Comparison of ENCODE assay signal across 20 cellular contexts in genomic region chr7:129307592-129307991, GRCh38.
DNase-seq lines count a peak whose midpoint lies in the region; ATAC-seq and TF ChIP-seq lines count a peak whose summit lies in the region.
"Had no signal": no experiment of that assay in that cellular context is flagged by ENCODE, and none has a peak within 500 bp of the region (broad histone marks: within the 10 kb centered on the region; RNA-seq: fewer than 3 reads in every experiment).

No MANE protein-coding gene starts in this region.

- DNase-seq in RWPE1 (ENCODE audit: low spot score) (peak; percentile 49), breast epithelium (ENCODE audit: low spot score in 2 of 2) (peak in 1 of 2 donors; percentile 21), foreskin keratinocyte (peak; percentile 94 to 97), AG08396 (ENCODE audit: low spot score) (no peak)
- DNase-seq in activated T-helper 2 cell treated with anti-CD3 and anti-CD28 coated beads, Interferon-gamma antibody, Interleukin-2, Interleukin-4, amounts not matched to agents 10 μg/mL and 5 μg/mL and 100 μg/mL, durations not matched to agents 14 hours and 24 hours and 36 hours (ENCODE audit: low spot score) = no peak
- DNase-seq in effector CD8-positive, alpha-beta T cell (lab: John Stamatoyannopoulos, UW) = no peak
- DNase-seq: ACHN; Calu3; CD4-positive, alpha-beta T cell; NCI-H1092 treated with DMSO at 0.1 percent for 48 hours; NCI-H187 treated with DMSO at 0.1 percent for 48 hours; NCI-H446 treated with DMSO at 0.1 percent for 48 hours; NCI-H82; Peyer's patch; SIG-M5 had no signal

- H3K36me3 ChIP-seq in breast epithelium = no peaks in the 10 kb centered on the region
- H3K36me3 ChIP-seq: HAP-1, MG63, Peyer's patch had no signal

- H3K4me1 Mint-ChIP-seq in activated T-helper 2 cell treated with anti-CD3 and anti-CD28 coated beads, Interferon-gamma antibody, Interleukin-2, Interleukin-4, amounts not matched to agents 10 μg/mL and 5 μg/mL and 100 μg/mL, durations not matched to agents 14 hours and 24 hours and 36 hours (ENCODE audit: low read depth) = no peaks in the 10 kb centered on the region
- H3K4me1 Mint-ChIP-seq: B cell had no signal

- CTCF ChIA-PET in RWPE1 (lab: Yijun Ruan, JAX) = interaction anchor here (0.6 to 1.7 kb wide), 2 partner anchors 36 to 89 kb away, joined by 3 to 6 read pairs; no protein-coding TSS in a partner anchor

- H3K27me3 ChIP-seq in breast epithelium = no peaks in the 10 kb centered on the region
- H3K27me3 ChIP-seq in foreskin keratinocyte = no peaks in the 10 kb centered on the region
- H3K27me3 ChIP-seq: MG63, Peyer's patch had no signal

- H3K27ac ChIP-seq in RWPE1 (peak overlapping the region; percentile 95), breast epithelium (peak overlapping the region; percentile 66 to 80), foreskin keratinocyte (peak overlapping the region; percentile 60), skin epidermis (peak overlapping the region in 14 of 21 experiments; percentile 27 to 84 (median 61))
- H3K27ac ChIP-seq: Peyer's patch had no signal

- H3K9me3 Mint-ChIP-seq in activated T-helper 2 cell treated with anti-CD3 and anti-CD28 coated beads, Interferon-gamma antibody, Interleukin-2, Interleukin-4, amounts not matched to agents 10 μg/mL and 5 μg/mL and 100 μg/mL, durations not matched to agents 14 hours and 24 hours and 36 hours = peaks cover 25% of the 10 kb centered on the region

- no peak overlapping the region for H3K27ac Mint-ChIP-seq in activated T-helper 2 cell treated with anti-CD3 and anti-CD28 coated beads, Interferon-gamma antibody, Interleukin-2, Interleukin-4, amounts not matched to agents 10 μg/mL and 5 μg/mL and 100 μg/mL, durations not matched to agents 14 hours and 24 hours and 36 hours
- H3K27ac Mint-ChIP-seq: B cell; CD4-positive, alpha-beta T cell had no signal

- TF ChIP-seq POLR2A in breast epithelium (IDR thresholded peaks at IDR 0.05) = no peak

- no peaks in the 10 kb centered on the region for H3K27me3 Mint-ChIP-seq in activated T-helper 2 cell treated with anti-CD3 and anti-CD28 coated beads, Interferon-gamma antibody, Interleukin-2, Interleukin-4, amounts not matched to agents 10 μg/mL and 5 μg/mL and 100 μg/mL, durations not matched to agents 14 hours and 24 hours and 36 hours (ENCODE audit: low read depth)
- H3K27me3 Mint-ChIP-seq: B cell; CD4-positive, alpha-beta T cell had no signal

- ATAC-seq in foreskin keratinocyte = peak; percentile 95
- ATAC-seq: K562 had no signal

- H3K4me3 ChIP-seq in breast epithelium (no peak overlapping the region), skin epidermis (no peak overlapping the region)
- H3K4me3 ChIP-seq: HAP-1, K562, MG63, Peyer's patch had no signal

- intact Hi-C loops in breast epithelium (cut with DNase I; ENCODE audit: low total_unique reads) = no loop called here
- intact Hi-C loops in activated T-helper 2 cell treated with anti-CD3 and anti-CD28 coated beads, Interferon-gamma antibody, Interleukin-2, Interleukin-4, amounts not matched to agents 10 μg/mL and 5 μg/mL and 100 μg/mL, durations not matched to agents 14 hours and 24 hours and 36 hours (cut with micrococcal nuclease) = no loop called here

- no peaks in the 10 kb centered on the region for H3K9me3 ChIP-seq in breast epithelium
- H3K9me3 ChIP-seq: HAP-1, Peyer's patch had no signal

- H3K4me1 ChIP-seq in breast epithelium (no peaks in the 10 kb centered on the region), foreskin keratinocyte (peaks cover 15% of the 10 kb centered on the region)
- H3K4me1 ChIP-seq: Peyer's patch had no signal

- H3K4me3 Mint-ChIP-seq in activated T-helper 2 cell treated with anti-CD3 and anti-CD28 coated beads, Interferon-gamma antibody, Interleukin-2, Interleukin-4, amounts not matched to agents 10 μg/mL and 5 μg/mL and 100 μg/mL, durations not matched to agents 14 hours and 24 hours and 36 hours (ENCODE audit: low read depth) = no peak overlapping the region
- H3K4me3 Mint-ChIP-seq: B cell; CD4-positive, alpha-beta T cell had no signal

- POLR2A ChIA-PET in RWPE1 (lab: Yijun Ruan, JAX; ENCODE audit: low non-redundant PET) = no interaction called here

- peaks cover 5% of the 10 kb centered on the region for H3K36me3 Mint-ChIP-seq in activated T-helper 2 cell treated with anti-CD3 and anti-CD28 coated beads, Interferon-gamma antibody, Interleukin-2, Interleukin-4, amounts not matched to agents 10 μg/mL and 5 μg/mL and 100 μg/mL, durations not matched to agents 14 hours and 24 hours and 36 hours (ENCODE audit: low read depth)

- TF ChIP-seq CTCF in RWPE1 (conservative IDR thresholded peaks at IDR 0.05; ENCODE audit: low read depth) (no peak), breast epithelium (IDR thresholded peaks at IDR 0.05) (no peak), foreskin keratinocyte (conservative IDR thresholded peaks at IDR 0.05) (no peak)

Comparison
In these comparisons a context has a peak if more than half of its experiments do, and no peak if none do; other contexts are left out.
1. DNase-seq: peak in RWPE1 (single experiment) and foreskin keratinocyte (2 of 2); none in activated T-helper 2 cell treated with anti-CD3 and anti-CD28 coated beads, Interferon-gamma antibody, Interleukin-2, Interleukin-4, amounts not matched to agents 10 μg/mL and 5 μg/mL and 100 μg/mL, durations not matched to agents 14 hours and 24 hours and 36 hours (single experiment), AG08396 (single experiment) and effector CD8-positive, alpha-beta T cell (single experiment).
2. Peak in every context shown above with its lines, with median percentiles within 50 percentile points of each other: H3K27ac ChIP-seq.